ENCODE assay signal across 25 cellular contexts in genomic region chr22:19722915-19723164, GRCh38. TPM values are rescaled to one million over a fixed set of nuclear protein-coding genes. Genes with fewer than 3 reads are reported as not detected.
DNase-seq lines count a peak whose midpoint lies in the region; ATAC-seq, FAIRE-seq and TF ChIP-seq lines count a peak whose summit lies in the region.
"Had no signal": no experiment of that assay in that cellular context is flagged by ENCODE, and none has a peak within 500 bp of the region (broad histone marks: within the 10 kb centered on the region; RNA-seq: fewer than 3 reads in every experiment).

No MANE protein-coding gene starts in this region.

- H3K27me3 ChIP-seq in heart right ventricle (peaks cover 0 to 66% (median 32%) of the 10 kb centered on the region in 7 donors), GM12878 (replicated peaks in 1 of 2; ENCODE audit: control insufficient read depth in 2 of 2, insufficient read depth in 2 of 2, low read length in 1 of 2) (peaks cover 4 to 5% of the 10 kb centered on the region in 2 experiments; a peak in 3 of 4 replicates), iPS-18a (ENCODE audit: control insufficient read depth, insufficient read depth, low read length) (peaks cover 99% of the 10 kb centered on the region)
- H3K27me3 ChIP-seq: MG63 had no signal

- H3K4me2 ChIP-seq in GM12878 (ENCODE audit: control insufficient read depth, insufficient read depth) = 0 out of 2 replicates have a peak overlapping the region, but pooled peaks have one; percentile 17

- H3K4me1 ChIP-seq in heart right ventricle = peaks cover 21 to 60% (median 35%) of the 10 kb centered on the region in 9 donors
- H3K4me1 ChIP-seq in GM12878 (ENCODE audit: control insufficient read depth, insufficient read depth, low read length) = peaks cover 6% of the 10 kb centered on the region; the same call in 1 of the 2 replicates
- peaks cover 15% of the 10 kb centered on the region for H3K4me1 ChIP-seq in iPS-18a (ENCODE audit: control insufficient read depth, low read depth, low read length)
- H3K4me1 ChIP-seq: BE2C had no signal

- H3K9me3 ChIP-seq in heart right ventricle (no peaks in the 10 kb centered on the region), GM12878 (replicated peaks; ENCODE audit: control insufficient read depth, insufficient read depth, low read length) (no peaks in the 10 kb centered on the region; the same call in 2 of the 3 replicates), iPS-18a (ENCODE audit: control insufficient read depth, low read depth, low read length) (no peaks in the 10 kb centered on the region)
- H3K9me3 ChIP-seq: A549, BE2C, MG63 had no signal

- H3K27ac ChIP-seq in heart right ventricle = peak overlapping the region; percentile 31 to 93 (median 73)
- no peak overlapping the region for H3K27ac ChIP-seq in GM12878 (ENCODE audit: control insufficient read depth, insufficient read depth)
- H3K27ac ChIP-seq in iPS-18a (ENCODE audit: low read length) = no peak overlapping the region
- H3K27ac ChIP-seq: A549, neutrophil had no signal

- H3K4me3 ChIP-seq in heart right ventricle (peak overlapping the region in 4 of 10 donors; percentile 3 to 44 (median 27)), GM12878 (no peak overlapping the region), iPS-18a (ENCODE audit: low read length) (peak overlapping the region; percentile 43)
- H3K4me3 ChIP-seq: A549, MG63 had no signal

- BruUV-seq in GM12878 (replicated peaks; lab: Mats Ljungman, UMichigan) = no TSS peak

- POLR2A ChIA-PET in GM12878 (lab: Charles Lee) = no interaction called here

- H4K20me1 ChIP-seq in GM12878 (ENCODE audit: control insufficient read depth, insufficient read depth) = no peaks in the 10 kb centered on the region

- FAIRE-seq in GM12878 (lab: Jason Lieb, UNC) = no peak
- FAIRE-seq: A549, GM12892 had no signal

- CTCF ChIA-PET in GM12878 (lab: Yijun Ruan, JAX) = interaction anchor here (1.0 kb wide), 1 partner anchor 196 kb away, joined by 3 read pairs; no protein-coding TSS in a partner anchor

- H3K36me3 ChIP-seq in heart right ventricle (peaks cover 0 to 30% (median 6%) of the 10 kb centered on the region in 9 donors), GM12878 (ENCODE audit: control insufficient read depth in 2 of 2, insufficient read depth in 2 of 2, low read length in 1 of 2) (no peaks in the 10 kb centered on the region), iPS-18a (ENCODE audit: control insufficient read depth, low read depth, low read length) (no peaks in the 10 kb centered on the region)
- H3K36me3 ChIP-seq: BE2C had no signal

- SMC1A ChIA-PET in GM12878 (lab: Charles Lee; ENCODE audit: uncharacterized antibody, unreplicated experiment) = no interaction called here

- H2AFZ ChIP-seq in GM12878 (ENCODE audit: control insufficient read depth, low read depth, low read length) = no peak overlapping the region

- RAD21 ChIA-PET in GM12878 (lab: Charles Lee; ENCODE audit: unreplicated experiment) = no interaction called here

- no peak for TF ChIP-seq EP300 in GM12878 (IDR thresholded peaks at IDR 0.05; ENCODE audit: borderline replicate concordance in 1 of 2, control insufficient read depth in 1 of 2, low read depth in 2 of 2, low read length in 2 of 2)

- 41 to 44% methylated on average over 16 of the region's 16 CpGs for WGBS in heart right ventricle, 2 donors
- WGBS in GM12878 (ENCODE audit: insufficient coverage, insufficient replicate concordance, low lambda C conversion rate, missing lambda C conversion rate) = 52% methylated on average over 16 of the region's 16 CpGs

- DNase-seq in heart right ventricle (no peak), cardiac septum (ENCODE audit: low spot score) (no peak), GM12878 (ENCODE audit: low read depth, low spot score) (no peak), kidney tubule cell (ENCODE audit: low spot score) (no peak), dermis blood vessel endothelial cell (no peak), AML-193 (lab: John Stamatoyannopoulos, UW) (no peak)
- DNase-seq: activated B cell treated with CpG ODN at 0.5 μM for 24 hours; activated CD8-positive, alpha-beta memory T cell treated with anti-CD3 and anti-CD28 coated beads, Interleukin-2, amount 50 U/mL, for 4 hours; activated naive CD8-positive, alpha-beta T cell treated with anti-CD3 and anti-CD28 coated beads, Interleukin-2, amount 10 ng/mL, durations not matched to agents 7 days and 5 days; BE2C; cerebellar nuclear complex; COR-L47; DND-41; KBM-7; MG63; NCI-H1417; NCI-H2081; stimulated activated CD8-positive, alpha-beta memory T cell treated with anti-CD3 and anti-CD28 coated beads, Interleukin-4, amount 100 ng/mL, for 48 hours; T-helper 9 cell had no signal

- TF ChIP-seq CTCF in heart right ventricle (IDR thresholded peaks at IDR 0.05) (no peak), GM12878 (IDR thresholded peaks at IDR 0.05 in 2 of 3, conservative IDR thresholded peaks at IDR 0.05 in 1 of 3; ENCODE audit: control insufficient read depth in 2 of 3, extremely low read depth in 1 of 3, insufficient read depth in 1 of 3, low read depth in 3 of 3, low read length in 3 of 3) (no peak)

- in situ Hi-C loops in GM12878 (cut with MboI) = no loop called here

- H3K9ac ChIP-seq in GM12878 (ENCODE audit: control insufficient read depth, insufficient read depth, low read length) = no peak overlapping the region
- no peak overlapping the region for H3K9ac ChIP-seq in iPS-18a (ENCODE audit: low read length)

- ATAC-seq in heart right ventricle = peak in 3 of 8 donors; percentile 8 to 20 (median 10)
- ATAC-seq in GM12878 = no peak
- no peak for ATAC-seq in GM18858 (IDR thresholded peaks at IDR 0.05; ENCODE audit: unreplicated experiment)

- TF ChIP-seq POLR2A in GM12878 (IDR thresholded peaks at IDR 0.05; ENCODE audit: low read depth, low read length) = no peak

- H3K79me2 ChIP-seq in GM12878 (ENCODE audit: control insufficient read depth, insufficient read depth, low read length) = no peaks in the 10 kb centered on the region

- TF ChIP-seq RAD21 in GM12878 (IDR thresholded peaks at IDR 0.05; ENCODE audit: insufficient read depth, low read depth, low read length) = no peak

- intact Hi-C loops in heart right ventricle (cut with DNase I) (no loop called here), cardiac septum (cut with DNase I) (loop anchor here (5.0 kb wide), 1 partner anchor 219 kb away; the partner anchor contains the start of genes COMT and TXNRD2), GM12878 (cut with micrococcal nuclease; ENCODE audit: unreplicated experiment) (no loop called here)

RNA-seq across cellular contexts. Expression of gene GP1BB, which starts 0.5 kb away (rescaled TPM):
- 10 to 100 TPM in 1 of 10 donors, 1 to 10 TPM in 3, not detected in 6; 5.3 to 13.4 (median 6.4) TPM for total RNA-seq in heart right ventricle
- 10 to 100 TPM; 12.4 to 56.1 TPM for polyA plus RNA-seq in heart right ventricle
- total RNA-seq in cardiac septum = 5.5 TPM
- total RNA-seq in GM12878 (2013; cell fraction: nucleolus; rRNA removed) = not detected in 2 replicates
- 0.28 TPM in 1 of 2 replicates, not detected in the other for total RNA-seq in GM12878 (2014; rRNA removed)
- not detected in 2 replicates for total RNA-seq in GM12878 (2014; rRNA removed; fragmentation: Illumina TruSeq; extraction: Trizol)
- 0.28 and 0.35 TPM in 2 replicates for total RNA-seq in GM12878 (2021)
- not detected for polyA plus RNA-seq in GM12878 (2011; ENCODE audit: low read depth)
- polyA plus RNA-seq in GM12878 (2011; rRNA removed) = not detected in 2 replicates
- 0.07 TPM in 1 of 2 replicates, not detected in the other for polyA plus RNA-seq in GM12878 (2011; cell fraction: cytosol; rRNA removed)
- 0.22 and 0.28 TPM in 2 replicates for polyA plus RNA-seq in GM12878 (2011; cell fraction: nucleus; rRNA removed)
- polyA plus RNA-seq in GM12878 (2012) = 0.16 and 0.35 TPM in 2 replicates
- not detected in 2 replicates for polyA plus RNA-seq in GM12878 (2014; fragmentation: Illumina TruSeq; extraction: Trizol)
- under 1 TPM in 1 of 2 experiments, not detected in 1; 0.05 TPM for polyA plus RNA-seq in GM12878 (2014; fragmentation: Nextera tagmentation; extraction: Ambion mirVana)
- polyA plus RNA-seq in GM12878 (2014; rRNA removed) = 0.10 TPM in 1 of 2 replicates, not detected in the other
- polyA plus RNA-seq in GM12878 (2016; fragmentation: Nextera tagmentation; extraction: Ambion mirVana) = not detected
- not detected in 2 replicates for polyA minus RNA-seq in GM12878 (2011; rRNA and poly(A)+ RNA removed)
- polyA minus RNA-seq in GM12878 (2011; cell fraction: cytosol; rRNA and poly(A)+ RNA removed) = not detected in 2 replicates
- polyA minus RNA-seq in GM12878 (2011; cell fraction: nucleus; rRNA and poly(A)+ RNA removed) = not detected in 2 replicates
- total RNA-seq in dermis blood vessel endothelial cell = 5.3 and 5.4 TPM in 2 replicates
- total RNA-seq: activated B cell treated with CpG ODN at 0.5 μM for 24 hours; activated naive CD8-positive, alpha-beta T cell treated with anti-CD3 and anti-CD28 coated beads, Interleukin-2, amount 10 ng/mL, durations not matched to agents 7 days and 5 days; OCI-LY7 had no signal

RNA-seq across cellular contexts. Expression of gene SEPTIN5, which starts 8.5 kb away (rescaled TPM):
- 100 to 1,000 TPM in 8 of 10 donors, 10 to 100 TPM in 2; 60.9 to 218 (median 144) TPM for total RNA-seq in heart right ventricle
- polyA plus RNA-seq in heart right ventricle = 100 to 1,000 TPM in 1 of 2 donors, 10 to 100 TPM in 1; 56.5 to 104 TPM
- total RNA-seq in cardiac septum = 191 TPM
- total RNA-seq in GM12878 (2013; cell fraction: nucleolus; rRNA removed) = 4.3 and 5.9 TPM in 2 replicates
- total RNA-seq in GM12878 (2014; rRNA removed) = 0.34 and 0.65 TPM in 2 replicates
- total RNA-seq in GM12878 (2014; rRNA removed; fragmentation: Illumina TruSeq; extraction: Trizol) = 0.13 and 0.51 TPM in 2 replicates
- 0.82 and 1.1 TPM in 2 replicates for total RNA-seq in GM12878 (2021)
- 0.42 TPM for polyA plus RNA-seq in GM12878 (2011; ENCODE audit: low read depth)
- 0.19 and 0.43 TPM in 2 replicates for polyA plus RNA-seq in GM12878 (2011; rRNA removed)
- polyA plus RNA-seq in GM12878 (2011; cell fraction: cytosol; rRNA removed) = 0.12 and 0.31 TPM in 2 replicates
- 1.3 and 1.5 TPM in 2 replicates for polyA plus RNA-seq in GM12878 (2011; cell fraction: nucleus; rRNA removed)
- 1.2 and 1.4 TPM in 2 replicates for polyA plus RNA-seq in GM12878 (2012)
- 0.34 and 1.5 TPM in 2 replicates for polyA plus RNA-seq in GM12878 (2014; fragmentation: Illumina TruSeq; extraction: Trizol)
- polyA plus RNA-seq in GM12878 (2014; fragmentation: Nextera tagmentation; extraction: Ambion mirVana) = not detected
- polyA plus RNA-seq in GM12878 (2014; rRNA removed) = 0.46 TPM in 1 of 2 replicates, not detected in the other
- not detected for polyA plus RNA-seq in GM12878 (2016; fragmentation: Nextera tagmentation; extraction: Ambion mirVana)
- polyA minus RNA-seq in GM12878 (2011; rRNA and poly(A)+ RNA removed) = 1.1 and 2.0 TPM in 2 replicates
- polyA minus RNA-seq in GM12878 (2011; cell fraction: cytosol; rRNA and poly(A)+ RNA removed) = not detected in 2 replicates
- polyA minus RNA-seq in GM12878 (2011; cell fraction: nucleus; rRNA and poly(A)+ RNA removed) = 0.36 and 0.57 TPM in 2 replicates
- total RNA-seq in dermis blood vessel endothelial cell = 25.3 and 29.3 TPM in 2 replicates
- total RNA-seq: activated B cell treated with CpG ODN at 0.5 μM for 24 hours; activated naive CD8-positive, alpha-beta T cell treated with anti-CD3 and anti-CD28 coated beads, Interleukin-2, amount 10 ng/mL, durations not matched to agents 7 days and 5 days; OCI-LY7 had no signal

RNA-seq across cellular contexts. Expression of gene TBX1, which starts 37.7 kb away (rescaled TPM):
- total RNA-seq in heart right ventricle (1 to 10 TPM in 5 of 10 donors, under 1 TPM in 5; 0.53 to 1.8 (median 1.0) TPM), cardiac septum (0.48 TPM), GM12878 (2014; rRNA removed) (not detected in 2 replicates), GM12878 (2014; rRNA removed; fragmentation: Illumina TruSeq; extraction: Trizol) (not detected in 2 replicates), GM12878 (2021) (not detected in 2 replicates), dermis blood vessel endothelial cell (69.6 and 73.2 TPM in 2 replicates)
- polyA plus RNA-seq in heart right ventricle (1 to 10 TPM in 1 of 2 donors, under 1 TPM in 1; 0.61 to 1.0 TPM), GM12878 (2011; rRNA removed) (not detected in 2 replicates), GM12878 (2014; fragmentation: Illumina TruSeq; extraction: Trizol) (not detected in 2 replicates), GM12878 (2014; fragmentation: Nextera tagmentation; extraction: Ambion mirVana) (not detected), GM12878 (2014; rRNA removed) (not detected in 2 replicates), GM12878 (2016; fragmentation: Nextera tagmentation; extraction: Ambion mirVana) (not detected)
- total RNA-seq in GM12878 (2013; cell fraction: nucleolus; rRNA removed) = not detected in 2 replicates
- polyA plus RNA-seq in GM12878 (2011; ENCODE audit: low read depth) = not detected
- not detected in 2 replicates for polyA plus RNA-seq in GM12878 (2011; cell fraction: cytosol; rRNA removed)
- polyA plus RNA-seq in GM12878 (2011; cell fraction: nucleus; rRNA removed) = 0.20 TPM in 1 of 2 replicates, not detected in the other
- polyA plus RNA-seq in GM12878 (2012) = not detected in 2 replicates
- not detected in 2 replicates for polyA minus RNA-seq in GM12878 (2011; rRNA and poly(A)+ RNA removed)
- not detected in 2 replicates for polyA minus RNA-seq in GM12878 (2011; cell fraction: cytosol; rRNA and poly(A)+ RNA removed)
- not detected in 2 replicates for polyA minus RNA-seq in GM12878 (2011; cell fraction: nucleus; rRNA and poly(A)+ RNA removed)
- total RNA-seq: activated B cell treated with CpG ODN at 0.5 μM for 24 hours had no signal

Comparison
In these comparisons a context has a peak if more than half of its experiments do, and no peak if none do; other contexts are left out.
1. H3K27ac ChIP-seq: peak in heart right ventricle (10 of 10); none in GM12878 (single experiment) and iPS-18a (single experiment).
2. RNA of gene TBX1, which starts 37.7 kb away (total RNA-seq): 69.6 to 73.2 TPM in dermis blood vessel endothelial cell; 0.53 to 1.8 TPM in heart right ventricle, 0.48 TPM in cardiac septum (single experiment) and not detected in GM12878; every median in the first group is over 10 times any median in the second.